In the genomic region with DNA sequence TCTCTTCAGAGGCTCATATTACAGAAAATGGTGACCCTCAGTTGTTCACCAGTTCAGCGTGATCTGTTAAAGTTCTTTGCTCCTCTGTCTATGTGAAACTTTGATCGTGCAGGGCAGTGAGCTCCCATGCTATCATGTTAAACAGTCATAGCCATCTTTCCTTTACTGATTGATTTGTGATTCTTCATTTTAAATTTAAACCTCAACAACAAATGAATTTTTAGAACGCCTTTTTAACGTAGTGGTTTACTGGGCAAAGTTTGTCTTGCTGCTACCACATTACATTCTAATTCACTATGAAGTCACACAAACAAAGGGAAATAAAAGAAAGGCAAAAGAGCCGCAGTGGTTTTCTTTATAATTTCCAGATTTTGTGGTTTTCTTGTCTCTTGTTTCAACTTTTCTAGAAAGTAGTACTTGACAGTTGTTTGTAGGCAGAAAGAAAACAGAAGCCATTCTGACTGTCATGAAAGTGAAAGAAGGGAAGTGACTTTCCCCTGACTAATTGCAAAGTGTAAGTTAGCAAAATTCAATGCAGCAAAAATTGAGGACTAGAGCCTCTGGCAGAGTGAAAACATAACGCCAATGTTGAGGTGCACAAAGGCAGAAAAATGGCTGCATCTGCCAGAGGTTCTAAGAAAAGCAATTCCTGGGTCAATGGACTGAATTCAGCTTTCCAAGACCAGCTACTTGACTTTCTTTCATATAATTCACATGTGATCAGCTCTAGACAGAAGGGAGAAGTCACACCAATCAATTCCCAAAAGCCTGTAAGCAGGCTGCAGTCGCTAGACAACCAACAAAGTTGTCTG, we compare ENCODE assay signal across 9 cellular contexts. TPM values are rescaled to one million over a fixed set of nuclear protein-coding genes. Genes with fewer than 3 reads are reported as not detected.
A peak's percentile ranks its signal among the peaks of the same experiment; 100 is the strongest.
DNase-seq lines count a peak whose midpoint lies in the region; ATAC-seq and TF ChIP-seq lines count a peak whose summit lies in the region.
"Had no signal": no experiment of that assay in that cellular context is flagged by ENCODE, and none has a peak within 500 bp of the region (broad histone marks: within the 10 kb centered on the region; RNA-seq: fewer than 3 reads in every experiment).

No MANE protein-coding gene starts in this region.

- peak; percentile 96 for ATAC-seq in HG02840 (IDR thresholded peaks at IDR 0.05; ENCODE audit: low FRiP score, unreplicated experiment)
- ATAC-seq in stimulated activated effector memory CD8-positive, alpha-beta T cell treated with anti-CD3 and anti-CD28 coated beads, Interleukin-12 subunit alpha, Interleukin-12 subunit beta, amount 100 ng/mL, for 72 hours, result peak; percentile 95
- ATAC-seq: esophagus mucosa had no signal

- peaks cover 30% of the 10 kb centered on the region for H3K27me3 Mint-ChIP-seq in MCF 10A (ENCODE audit: insufficient read depth, unreplicated experiment)

- H3K4me3 ChIP-seq in SK-N-MC, result peak overlapping the region; percentile 29; the same call in 1 of the 2 replicates

- peaks cover 5% of the 10 kb centered on the region for H3K9me3 Mint-ChIP-seq in stimulated activated effector memory CD8-positive, alpha-beta T cell treated with anti-CD3 and anti-CD28 coated beads, Interleukin-12 subunit alpha, Interleukin-12 subunit beta, amount 100 ng/mL, for 72 hours
- H3K9me3 Mint-ChIP-seq in MCF 10A (ENCODE audit: unreplicated experiment), result peaks cover 7% of the 10 kb centered on the region

- H3K27ac Mint-ChIP-seq in stimulated activated effector memory CD8-positive, alpha-beta T cell treated with anti-CD3 and anti-CD28 coated beads, Interleukin-12 subunit alpha, Interleukin-12 subunit beta, amount 100 ng/mL, for 72 hours, result peak overlapping the region; percentile 9
- H3K27ac Mint-ChIP-seq in MCF 10A (ENCODE audit: low read depth, unreplicated experiment), result no peak overlapping the region

- intact Hi-C loops in MCF 10A (cut with micrococcal nuclease), result no loop called here

- DNase-seq in activated CD8-positive, alpha-beta memory T cell treated with anti-CD3 and anti-CD28 coated beads for 24 hours, result peak; percentile 61
- DNase-seq in activated CD8-positive, alpha-beta memory T cell treated with anti-CD3 and anti-CD28 coated beads, Interleukin-2, amount 50 U/mL, for 4 hours, result no peak
- DNase-seq in SK-N-MC (ENCODE audit: low read depth, low spot score) (no peak), MCF 10A (ENCODE audit: unreplicated experiment) (no peak), cerebellar cortex (ENCODE audit: low spot score) (no peak), NCI-H2171 treated with DMSO at 0.1 percent for 48 hours (lab: John Stamatoyannopoulos, UW) (no peak)
- DNase-seq in stimulated activated effector memory CD8-positive, alpha-beta T cell treated with anti-CD3 and anti-CD28 coated beads, Interleukin-12 subunit alpha, Interleukin-12 subunit beta, amount 100 ng/mL, for 72 hours (ENCODE audit: low spot score in 2 of 2), result no peak

- peak overlapping the region; percentile 6 for H3K9ac ChIP-seq in SK-N-MC (ENCODE audit: insufficient read length)

- CTCF ChIA-PET in MCF 10A (lab: Yijun Ruan, JAX), result no interaction called here

- H3K4me3 Mint-ChIP-seq in stimulated activated effector memory CD8-positive, alpha-beta T cell treated with anti-CD3 and anti-CD28 coated beads, Interleukin-12 subunit alpha, Interleukin-12 subunit beta, amount 100 ng/mL, for 72 hours, result peak overlapping the region; percentile 29
- no peak overlapping the region for H3K4me3 Mint-ChIP-seq in MCF 10A (ENCODE audit: unreplicated experiment)

- no peaks in the 10 kb centered on the region for H3K9me3 ChIP-seq in SK-N-MC (ENCODE audit: low read depth, low read length)

- H3K4me1 Mint-ChIP-seq in stimulated activated effector memory CD8-positive, alpha-beta T cell treated with anti-CD3 and anti-CD28 coated beads, Interleukin-12 subunit alpha, Interleukin-12 subunit beta, amount 100 ng/mL, for 72 hours, result peaks cover 13% of the 10 kb centered on the region
- no peaks in the 10 kb centered on the region for H3K4me1 Mint-ChIP-seq in MCF 10A (ENCODE audit: insufficient read depth, unreplicated experiment)

- no TSS peak for BruUV-seq in MCF 10A (replicated peaks; lab: Mats Ljungman, UMichigan)

- TF ChIP-seq CTCF in MCF 10A (IDR thresholded peaks at IDR 0.05; ENCODE audit: unreplicated experiment), result no peak

- H3K27ac ChIP-seq in SK-N-MC, result 0 out of 2 replicates have a peak overlapping the region, but pooled peaks have one; percentile 9

- no peaks in the 10 kb centered on the region for H3K36me3 ChIP-seq in SK-N-MC (ENCODE audit: insufficient read depth, low read length)

- H3K36me3 Mint-ChIP-seq in stimulated activated effector memory CD8-positive, alpha-beta T cell treated with anti-CD3 and anti-CD28 coated beads, Interleukin-12 subunit alpha, Interleukin-12 subunit beta, amount 100 ng/mL, for 72 hours, result no peaks in the 10 kb centered on the region
- no peaks in the 10 kb centered on the region for H3K36me3 Mint-ChIP-seq in MCF 10A (ENCODE audit: insufficient read depth, unreplicated experiment)

- POLR2A ChIA-PET in MCF 10A (lab: Yijun Ruan, JAX), result no interaction called here

RNA-seq across cellular contexts. Expression of a gene that starts 7.0 kb away (rescaled TPM):
- total RNA-seq in MCF 10A (2022), result not detected in 2 replicates
- total RNA-seq: esophagus mucosa had no signal

RNA-seq across cellular contexts. Expression of a gene that starts 10.2 kb away (rescaled TPM):
- total RNA-seq in MCF 10A (2022), result not detected in 2 replicates
- total RNA-seq: esophagus mucosa had no signal

RNA-seq across cellular contexts. Expression of a gene that starts 22.5 kb away (rescaled TPM):
- total RNA-seq in MCF 10A (2022), result 9.8 and 11.6 TPM in 2 replicates

RNA-seq across cellular contexts. Expression of a gene that starts 27.5 kb away (rescaled TPM):
- not detected in 2 replicates for total RNA-seq in MCF 10A (2022)
- total RNA-seq: esophagus mucosa had no signal

RNA-seq across cellular contexts. Expression of a gene that starts 51.2 kb away (rescaled TPM):
- not detected in 2 replicates for total RNA-seq in MCF 10A (2022)
- total RNA-seq: esophagus mucosa had no signal
